8 cellular contexts compared by ENCODE assay signal in genomic region chr5:140251527-140251973, GRCh38. TPM values are rescaled to one million over a fixed set of nuclear protein-coding genes. Genes with fewer than 3 reads are reported as not detected.
DNase-seq lines count a peak whose midpoint lies in the region; ATAC-seq and TF ChIP-seq lines count a peak whose summit lies in the region.

No MANE protein-coding gene starts in this region.

- peak; percentile 84 for DNase-seq in AG04449 (ENCODE audit: low read depth, low spot score)
- DNase-seq in M059J (ENCODE audit: low read depth): peak; percentile 99
- peak; percentile 81 for DNase-seq in activated CD8-positive, alpha-beta T cell treated with anti-CD3 and anti-CD28 coated beads, Interleukin-2, amount 10 ng/mL, durations not matched to agents 7 days and 5 days
- DNase-seq in foreskin fibroblast: peak; percentile 91 to 92
- peak; percentile 47 to 72 for DNase-seq in stimulated activated CD4-positive, alpha-beta T cell treated with anti-CD3 and anti-CD28 coated beads, Interleukin-4, amount 100 ng/mL, for 48 hours (ENCODE audit: low read depth in 2 of 2)
- no peak for DNase-seq in midbrain (lab: John Stamatoyannopoulos, UW)
- no peak for DNase-seq in DMS 273 (lab: John Stamatoyannopoulos, UW; ENCODE audit: unreplicated experiment)

- peaks cover 56% of the 10 kb centered on the region for H3K4me1 Mint-ChIP-seq in activated CD8-positive, alpha-beta T cell treated with anti-CD3 and anti-CD28 coated beads, Interleukin-2, amount 10 ng/mL, durations not matched to agents 7 days and 5 days (ENCODE audit: low read depth)

- peak overlapping the region; percentile 42 for H3K4me3 Mint-ChIP-seq in activated CD8-positive, alpha-beta T cell treated with anti-CD3 and anti-CD28 coated beads, Interleukin-2, amount 10 ng/mL, durations not matched to agents 7 days and 5 days

- H3K27me3 Mint-ChIP-seq in activated CD8-positive, alpha-beta T cell treated with anti-CD3 and anti-CD28 coated beads, Interleukin-2, amount 10 ng/mL, durations not matched to agents 7 days and 5 days (ENCODE audit: low read depth): no peaks in the 10 kb centered on the region

- POLR2A ChIA-PET in AG04449 (lab: Yijun Ruan, JAX): interaction anchor here (0.6 to 5.6 kb wide), 5 partner anchors 10 to 94 kb away, joined by 3 to 29 read pairs (median 6); partner anchors contain the start of gene HBEGF
- POLR2A ChIA-PET in activated CD8-positive, alpha-beta T cell treated with anti-CD3 and anti-CD28 coated beads, Interleukin-2, amount 10 ng/mL, durations not matched to agents 7 days and 5 days (lab: Charles Lee): interaction anchor here (1.1 kb wide), 1 partner anchor 94 kb away, joined by 3 read pairs; the partner anchor contains the start of gene HBEGF

- peak overlapping the region; percentile 63 for H3K27ac Mint-ChIP-seq in activated CD8-positive, alpha-beta T cell treated with anti-CD3 and anti-CD28 coated beads, Interleukin-2, amount 10 ng/mL, durations not matched to agents 7 days and 5 days

- TF ChIP-seq CTCF in AG04449 (IDR thresholded peaks at IDR 0.05; ENCODE audit: insufficient read depth, low read length, missing control alignments): no peak
- TF ChIP-seq CTCF in foreskin fibroblast (IDR thresholded peaks at IDR 0.05; ENCODE audit: low read depth, low read length): no peak

- H3K36me3 Mint-ChIP-seq in activated CD8-positive, alpha-beta T cell treated with anti-CD3 and anti-CD28 coated beads, Interleukin-2, amount 10 ng/mL, durations not matched to agents 7 days and 5 days (ENCODE audit: low read depth): peaks cover 22% of the 10 kb centered on the region

- CTCF ChIA-PET in AG04449 (lab: Yijun Ruan, JAX): interaction anchor here (1.0 to 34.6 kb wide), 10 partner anchors 9 to 121 kb away, joined by 3 to 1796 read pairs (median 6); partner anchors contain the start of gene HBEGF
- CTCF ChIA-PET in activated CD8-positive, alpha-beta T cell treated with anti-CD3 and anti-CD28 coated beads, Interleukin-2, amount 10 ng/mL, durations not matched to agents 7 days and 5 days (lab: Charles Lee): interaction anchor here (0.7 to 28.9 kb wide), 5 partner anchors 10 to 112 kb away, joined by 3 to 796 read pairs (median 6); partner anchors contain the start of gene HBEGF

- no peaks in the 10 kb centered on the region for H3K9me3 Mint-ChIP-seq in activated CD8-positive, alpha-beta T cell treated with anti-CD3 and anti-CD28 coated beads, Interleukin-2, amount 10 ng/mL, durations not matched to agents 7 days and 5 days (ENCODE audit: insufficient read depth)

- peak; percentile 64 for ATAC-seq in GM21360 (IDR thresholded peaks at IDR 0.05; ENCODE audit: unreplicated experiment)
- ATAC-seq in activated CD8-positive, alpha-beta T cell treated with anti-CD3 and anti-CD28 coated beads, Interleukin-2, amount 10 ng/mL, durations not matched to agents 7 days and 5 days: peak; percentile 93

- H3K4me3 ChIP-seq in AG04449 (ENCODE audit: low read depth, low read length) (no peak overlapping the region), foreskin fibroblast (ENCODE audit: low read depth in 1 of 2, low read length in 2 of 2) (no peak overlapping the region)

RNA-seq across cellular contexts. Expression of gene PFDN1, which starts 51.4 kb away (rescaled TPM):
- 115 and 145 TPM in 2 replicates for total RNA-seq in M059J (2014; rRNA removed; shearing (Covaris generic))
- total RNA-seq in activated CD8-positive, alpha-beta T cell treated with anti-CD3 and anti-CD28 coated beads, Interleukin-2, amount 10 ng/mL, durations not matched to agents 7 days and 5 days: 10 to 100 TPM; 62.4 to 64.7 TPM

Comparison
In these comparisons a context has a peak if more than half of its experiments do, and no peak if none do; other contexts are left out.
1. DNase-seq: peak in AG04449 (single experiment), M059J (single experiment), activated CD8-positive, alpha-beta T cell treated with anti-CD3 and anti-CD28 coated beads, Interleukin-2, amount 10 ng/mL, durations not matched to agents 7 days and 5 days (single experiment), foreskin fibroblast (2 of 2) and stimulated activated CD4-positive, alpha-beta T cell treated with anti-CD3 and anti-CD28 coated beads, Interleukin-4, amount 100 ng/mL, for 48 hours (2 of 2); none in midbrain (single experiment) and DMS 273 (single experiment).